8 cellular contexts compared by ENCODE assay signal in the genomic region with DNA sequence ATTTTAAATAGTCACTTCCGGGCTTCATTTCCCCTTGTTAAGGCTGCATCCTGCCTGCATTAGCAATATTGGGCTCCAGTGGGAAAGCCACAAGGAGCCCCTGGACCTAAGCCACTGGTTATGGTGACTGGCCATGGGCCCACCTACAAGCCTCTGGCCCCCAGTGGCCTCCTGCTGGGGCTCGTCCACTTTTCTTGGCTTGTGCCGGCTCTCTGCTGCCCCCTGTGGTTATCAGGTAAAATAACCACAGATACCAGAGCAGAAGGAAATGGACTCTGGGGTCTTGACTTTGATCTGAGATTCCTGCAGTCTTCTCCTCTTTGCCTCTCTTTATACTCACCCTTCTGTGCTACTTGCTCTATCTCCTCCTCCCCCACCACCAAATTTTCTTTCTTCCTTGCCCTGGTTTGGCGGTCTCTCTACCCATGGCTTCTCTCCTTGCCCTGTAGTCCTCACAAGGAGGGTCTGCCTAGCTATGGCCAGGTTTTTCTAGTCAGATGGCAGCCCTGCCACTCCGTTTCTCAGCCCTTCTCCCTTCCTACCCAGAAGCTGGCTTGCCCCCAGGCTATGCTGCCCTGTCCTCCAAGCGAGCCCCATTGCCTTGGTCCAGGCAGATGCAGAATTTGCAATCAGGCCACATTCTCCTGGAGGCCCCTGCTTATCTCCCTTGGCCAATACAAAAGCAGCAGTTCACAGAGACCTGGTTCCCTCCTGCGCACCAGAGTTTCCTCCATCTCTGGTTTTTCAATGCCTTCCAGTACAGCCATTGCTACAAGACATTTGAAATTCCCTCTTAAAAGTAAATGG.
DNase-seq lines count a peak whose midpoint lies in the region; ATAC-seq and TF ChIP-seq lines count a peak whose summit lies in the region.

No MANE protein-coding gene starts in this region.

- H2AFZ ChIP-seq in GM23248: no peak overlapping the region

- no peak overlapping the region for H3K4me3 ChIP-seq in GM23248

- no peaks in the 10 kb centered on the region for H3K27me3 ChIP-seq in GM23248 (replicated peaks; ENCODE audit: insufficient read depth)

- no peak overlapping the region for H3K4me2 ChIP-seq in GM23248 (ENCODE audit: unreplicated experiment)

- WGBS in GM23248 (ENCODE audit: low coverage in 1 of 2, low lambda C conversion rate in 2 of 2, missing lambda C conversion rate in 2 of 2), 2 experiments: 55 to 64% methylated on average over 7 of the region's 7 CpGs

- no peaks in the 10 kb centered on the region for H3K36me3 ChIP-seq in GM23248 (ENCODE audit: low read depth)

- peak; percentile 54 for DNase-seq in GM23248
- peak; percentile 55 for DNase-seq in endothelial cell (ENCODE audit: low spot score)
- DNase-seq in natural killer cell treated with Interleukin-12 subunit alpha and Interleukin-12 subunit beta and Interleukin-15 and Interleukin-18, amount 100 ng/mL, for 72 hours (ENCODE audit: low spot score): no peak
- no peak for DNase-seq in cerebellar nuclear complex (lab: John Stamatoyannopoulos, UW)
- no peak for DNase-seq in NCI-H2107 (lab: John Stamatoyannopoulos, UW)

- peaks cover 5% of the 10 kb centered on the region for H3K4me1 Mint-ChIP-seq in endothelial cell (ENCODE audit: unreplicated experiment)
- peaks cover 31 to 41% of the 10 kb centered on the region in 2 donors for H3K4me1 Mint-ChIP-seq in natural killer cell treated with Interleukin-12 subunit alpha and Interleukin-12 subunit beta and Interleukin-15 and Interleukin-18, amount 100 ng/mL, for 72 hours (ENCODE audit: low read depth in 2 of 2)

- H3K27ac ChIP-seq in C4-2B (no peak overlapping the region), GM23248 (no peak overlapping the region)

- ATAC-seq in SK-N-SH treated with all-trans-retinoic acid at 6 μM for 48 hours (peak; percentile 34; the same call in 1 of the 3 replicates), GM21526 (IDR thresholded peaks at IDR 0.05; ENCODE audit: low FRiP score, unreplicated experiment) (no peak)
- ATAC-seq in natural killer cell treated with Interleukin-12 subunit alpha and Interleukin-12 subunit beta and Interleukin-15 and Interleukin-18, amount 100 ng/mL, for 72 hours: peak; percentile 52 to 60

- no peak overlapping the region for H3K27ac Mint-ChIP-seq in endothelial cell (ENCODE audit: unreplicated experiment)
- peak overlapping the region; percentile 14 to 86 for H3K27ac Mint-ChIP-seq in natural killer cell treated with Interleukin-12 subunit alpha and Interleukin-12 subunit beta and Interleukin-15 and Interleukin-18, amount 100 ng/mL, for 72 hours

- TF ChIP-seq CTCF in C4-2B (conservative IDR thresholded peaks at IDR 0.05): peak; percentile 92
- peak; percentile 95 for TF ChIP-seq CTCF in endothelial cell (IDR thresholded peaks at IDR 0.05; ENCODE audit: unreplicated experiment)

- no peaks in the 10 kb centered on the region for H4K20me1 ChIP-seq in GM23248 (ENCODE audit: insufficient read depth)

- peaks cover 4% of the 10 kb centered on the region for H3K36me3 Mint-ChIP-seq in endothelial cell (ENCODE audit: low read depth, unreplicated experiment)
- H3K36me3 Mint-ChIP-seq in natural killer cell treated with Interleukin-12 subunit alpha and Interleukin-12 subunit beta and Interleukin-15 and Interleukin-18, amount 100 ng/mL, for 72 hours: no peaks in the 10 kb centered on the region

- no peaks in the 10 kb centered on the region for H3K9me2 ChIP-seq in GM23248 (ENCODE audit: insufficient read depth)

- H3K9me3 Mint-ChIP-seq in endothelial cell (ENCODE audit: unreplicated experiment): no peaks in the 10 kb centered on the region
- H3K9me3 Mint-ChIP-seq in natural killer cell treated with Interleukin-12 subunit alpha and Interleukin-12 subunit beta and Interleukin-15 and Interleukin-18, amount 100 ng/mL, for 72 hours: no peaks in the 10 kb centered on the region

- H3K79me2 ChIP-seq in GM23248 (ENCODE audit: insufficient read depth): no peaks in the 10 kb centered on the region

- H3K4me3 Mint-ChIP-seq in endothelial cell (ENCODE audit: unreplicated experiment): no peak overlapping the region
- no peak overlapping the region for H3K4me3 Mint-ChIP-seq in natural killer cell treated with Interleukin-12 subunit alpha and Interleukin-12 subunit beta and Interleukin-15 and Interleukin-18, amount 100 ng/mL, for 72 hours

- no peaks in the 10 kb centered on the region for H3K4me1 ChIP-seq in GM23248 (ENCODE audit: insufficient read depth)

- H3K9ac ChIP-seq in GM23248: no peak overlapping the region

- in situ Hi-C loops in GM23248 (cut with MboI): no loop called here

- no peaks in the 10 kb centered on the region for H3K9me3 ChIP-seq in GM23248 (ENCODE audit: low read depth)

- no peaks in the 10 kb centered on the region for H3F3A ChIP-seq in GM23248 (ENCODE audit: insufficient read depth)

- H3K27me3 Mint-ChIP-seq in endothelial cell (ENCODE audit: unreplicated experiment): peaks cover 5% of the 10 kb centered on the region
- no peaks in the 10 kb centered on the region for H3K27me3 Mint-ChIP-seq in natural killer cell treated with Interleukin-12 subunit alpha and Interleukin-12 subunit beta and Interleukin-15 and Interleukin-18, amount 100 ng/mL, for 72 hours

TF ChIP-seq in SK-N-SH treated with all-trans-retinoic acid at 6 μM for 48 hours, 23 proteins besides CTCF, POLR2A, EP300 and RAD21:
- TF ChIP-seq SNAI2 (CRISPR knock-in tag; IDR thresholded peaks at IDR 0.05) (no peak), TCF4 (CRISPR knock-in tag; IDR thresholded peaks at IDR 0.05; ENCODE audit: borderline replicate concordance) (no peak), ZNF565 (CRISPR knock-in tag; conservative IDR thresholded peaks at IDR 0.05; ENCODE audit: low read depth) (no peak), ZNF8 (CRISPR knock-in tag; IDR thresholded peaks at IDR 0.05) (no peak), ISL1 (CRISPR knock-in tag; IDR thresholded peaks at IDR 0.05) (no peak), BACH2 (CRISPR knock-in tag; IDR thresholded peaks at IDR 0.05; ENCODE audit: borderline replicate concordance) (no peak), ESRRG (CRISPR knock-in tag; IDR thresholded peaks at IDR 0.05) (no peak), ZFP3 (CRISPR knock-in tag; IDR thresholded peaks at IDR 0.05) (no peak), TOX (CRISPR knock-in tag; IDR thresholded peaks at IDR 0.05; ENCODE audit: borderline replicate concordance) (no peak), GLIS3 (CRISPR knock-in tag; IDR thresholded peaks at IDR 0.05) (no peak), PPARA (CRISPR knock-in tag; IDR thresholded peaks at IDR 0.05; ENCODE audit: borderline replicate concordance) (no peak), ZC3H10 (CRISPR knock-in tag; IDR thresholded peaks at IDR 0.05) (no peak), ZFP30 (CRISPR knock-in tag; IDR thresholded peaks at IDR 0.05) (no peak)
- TF ChIP-seq, protein P1, sequence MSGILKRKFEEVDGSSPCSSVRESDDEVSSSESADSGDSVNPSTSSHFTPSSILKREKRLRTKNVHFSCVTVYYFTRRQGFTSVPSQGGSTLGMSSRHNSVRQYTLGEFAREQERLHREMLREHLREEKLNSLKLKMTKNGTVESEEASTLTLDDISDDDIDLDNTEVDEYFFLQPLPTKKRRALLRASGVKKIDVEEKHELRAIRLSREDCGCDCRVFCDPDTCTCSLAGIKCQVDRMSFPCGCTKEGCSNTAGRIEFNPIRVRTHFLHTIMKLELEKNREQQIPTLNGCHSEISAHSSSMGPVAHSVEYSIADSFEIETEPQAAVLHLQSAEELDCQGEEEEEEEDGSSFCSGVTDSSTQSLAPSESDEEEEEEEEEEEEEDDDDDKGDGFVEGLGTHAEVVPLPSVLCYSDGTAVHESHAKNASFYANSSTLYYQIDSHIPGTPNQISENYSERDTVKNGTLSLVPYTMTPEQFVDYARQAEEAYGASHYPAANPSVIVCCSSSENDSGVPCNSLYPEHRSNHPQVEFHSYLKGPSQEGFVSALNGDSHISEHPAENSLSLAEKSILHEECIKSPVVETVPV (CRISPR knock-in tag; IDR thresholded peaks at IDR 0.05): no peak
- TF ChIP-seq, protein P2, sequence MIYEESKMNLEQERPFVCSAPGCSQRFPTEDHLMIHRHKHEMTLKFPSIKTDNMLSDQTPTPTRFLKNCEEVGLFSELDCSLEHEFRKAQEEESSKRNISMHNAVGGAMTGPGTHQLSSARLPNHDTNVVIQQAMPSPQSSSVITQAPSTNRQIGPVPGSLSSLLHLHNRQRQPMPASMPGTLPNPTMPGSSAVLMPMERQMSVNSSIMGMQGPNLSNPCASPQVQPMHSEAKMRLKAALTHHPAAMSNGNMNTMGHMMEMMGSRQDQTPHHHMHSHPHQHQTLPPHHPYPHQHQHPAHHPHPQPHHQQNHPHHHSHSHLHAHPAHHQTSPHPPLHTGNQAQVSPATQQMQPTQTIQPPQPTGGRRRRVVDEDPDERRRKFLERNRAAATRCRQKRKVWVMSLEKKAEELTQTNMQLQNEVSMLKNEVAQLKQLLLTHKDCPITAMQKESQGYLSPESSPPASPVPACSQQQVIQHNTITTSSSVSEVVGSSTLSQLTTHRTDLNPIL (CRISPR knock-in tag; IDR thresholded peaks at IDR 0.05; ENCODE audit: low read depth): no peak
- TF ChIP-seq, protein P3, sequence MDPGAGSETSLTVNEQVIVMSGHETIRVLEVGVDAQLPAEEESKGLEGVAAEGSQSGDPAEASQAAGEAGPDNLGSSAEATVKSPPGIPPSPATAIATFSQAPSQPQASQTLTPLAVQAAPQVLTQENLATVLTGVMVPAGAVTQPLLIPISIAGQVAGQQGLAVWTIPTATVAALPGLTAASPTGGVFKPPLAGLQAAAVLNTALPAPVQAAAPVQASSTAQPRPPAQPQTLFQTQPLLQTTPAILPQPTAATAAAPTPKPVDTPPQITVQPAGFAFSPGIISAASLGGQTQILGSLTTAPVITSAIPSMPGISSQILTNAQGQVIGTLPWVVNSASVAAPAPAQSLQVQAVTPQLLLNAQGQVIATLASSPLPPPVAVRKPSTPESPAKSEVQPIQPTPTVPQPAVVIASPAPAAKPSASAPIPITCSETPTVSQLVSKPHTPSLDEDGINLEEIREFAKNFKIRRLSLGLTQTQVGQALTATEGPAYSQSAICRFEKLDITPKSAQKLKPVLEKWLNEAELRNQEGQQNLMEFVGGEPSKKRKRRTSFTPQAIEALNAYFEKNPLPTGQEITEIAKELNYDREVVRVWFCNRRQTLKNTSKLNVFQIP (CRISPR knock-in tag; IDR thresholded peaks at IDR 0.05; ENCODE audit: borderline replicate concordance, low read depth): no peak

Comparison
In these comparisons a context has a peak if more than half of its experiments do, and no peak if none do; other contexts are left out.
1. DNase-seq: peak in GM23248 (single experiment) and endothelial cell (single experiment); none in natural killer cell treated with Interleukin-12 subunit alpha and Interleukin-12 subunit beta and Interleukin-15 and Interleukin-18, amount 100 ng/mL, for 72 hours (single experiment), cerebellar nuclear complex (0 of 2) and NCI-H2107 (single experiment).